1 cellular context compared by ENCODE assay signal in the genomic region with DNA sequence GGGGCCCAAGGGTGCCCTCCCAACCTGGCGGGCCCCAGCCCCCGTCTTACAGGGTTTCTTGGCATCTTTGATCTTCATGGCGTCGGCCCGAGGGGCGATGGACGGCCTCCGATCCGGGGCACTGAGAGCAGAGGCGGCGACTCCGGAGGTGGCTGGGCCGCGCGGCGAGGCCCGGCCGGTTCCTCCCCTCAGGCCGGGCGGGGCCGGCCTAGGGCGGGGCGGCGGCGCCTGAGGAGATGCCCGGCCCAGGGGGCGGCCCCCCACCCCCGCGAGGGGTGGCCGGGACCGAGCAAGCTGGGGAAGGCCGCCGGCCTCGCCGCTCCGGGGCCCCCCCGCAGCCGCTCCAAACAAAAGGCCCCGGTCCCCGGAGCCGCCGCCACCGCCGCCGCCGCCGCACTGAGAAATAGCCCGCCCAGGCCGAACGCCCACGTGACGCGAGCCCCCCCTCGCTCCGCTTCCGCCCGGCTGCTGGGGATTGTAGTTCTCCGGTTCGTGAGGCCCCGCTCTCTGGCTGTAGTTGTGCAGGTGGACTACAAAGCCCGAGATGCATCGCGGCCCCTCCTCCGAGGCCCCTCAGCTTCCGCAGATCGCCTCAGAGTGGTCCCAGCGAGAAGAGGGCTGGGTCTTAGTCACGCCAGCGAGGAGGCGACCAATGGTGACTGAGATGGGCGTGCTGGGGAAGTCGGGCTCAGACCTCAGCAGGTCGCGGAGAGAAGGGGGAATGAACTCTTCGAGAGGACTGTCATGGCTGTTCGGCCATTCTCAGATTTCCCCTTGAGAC.
TF ChIP-seq lines count a peak whose summit lies in the region.

TSS of gene PANK3 (minus strand) at position 163 of the 781 bp plus-strand sequence. CDS start at position 78, 85 bp downstream.

TF ChIP-seq in HepG2, 621 proteins besides CTCF, POLR2A, EP300 and RAD21 (continued from another document and continues in another):
- TF ChIP-seq HNRNPH1 (optimal IDR thresholded peaks at IDR 0.05; ENCODE audit: low read depth, low read length) (no peak), AKAP8 (CRISPR knock-in tag; IDR thresholded peaks at IDR 0.05) (no peak), ZNF577 (CRISPR knock-in tag; IDR thresholded peaks at IDR 0.05; ENCODE audit: borderline replicate concordance, low read depth) (no peak), SRSF1 (optimal IDR thresholded peaks at IDR 0.05; ENCODE audit: low read depth, low read length) (peak; percentile 29), TMF1 (CRISPR knock-in tag; IDR thresholded peaks at IDR 0.05; ENCODE audit: low read depth) (no peak), PBX2 (CRISPR knock-in tag; IDR thresholded peaks at IDR 0.05) (no peak), ZNF569 (CRISPR knock-in tag; IDR thresholded peaks at IDR 0.05; ENCODE audit: borderline replicate concordance) (no peak), ZNF317 (CRISPR knock-in tag; IDR thresholded peaks at IDR 0.05) (no peak; the same call in 1 of the 2 replicates), RERE (CRISPR knock-in tag; IDR thresholded peaks at IDR 0.05; ENCODE audit: low read depth) (peak; percentile 35; the same call in 1 of the 2 replicates), ELF3 (CRISPR knock-in tag; IDR thresholded peaks at IDR 0.05) (peak; percentile 59), NR3C1 (CRISPR knock-in tag; IDR thresholded peaks at IDR 0.05) (no peak), SUZ12 (IDR thresholded peaks at IDR 0.05; ENCODE audit: low read depth, low read length) (peak; percentile 83), TOPORS (CRISPR knock-in tag; IDR thresholded peaks at IDR 0.05) (peak; percentile 55; the same call in 1 of the 2 replicates), ISX (CRISPR knock-in tag; conservative IDR thresholded peaks at IDR 0.05) (peak; percentile 77; the same call in 1 of the 2 replicates), CREM (IDR thresholded peaks at IDR 0.05) (peak; percentile 96), CREM (CRISPR knock-in tag; IDR thresholded peaks at IDR 0.05) (no peak), ESRRA (CRISPR knock-in tag; IDR thresholded peaks at IDR 0.05; ENCODE audit: low read depth) (no peak), ZNF331 (CRISPR knock-in tag; IDR thresholded peaks at IDR 0.05) (peak; percentile 54), RFX1 (IDR thresholded peaks at IDR 0.05) (no peak), TIGD3 (CRISPR knock-in tag; IDR thresholded peaks at IDR 0.05; ENCODE audit: borderline replicate concordance) (no peak), ZBTB49 (CRISPR knock-in tag; IDR thresholded peaks at IDR 0.05; ENCODE audit: borderline replicate concordance) (no peak), RBFOX2 (IDR thresholded peaks at IDR 0.05; ENCODE audit: low read depth, low read length) (peak; percentile 87), ZFP41 (CRISPR knock-in tag; IDR thresholded peaks at IDR 0.05; ENCODE audit: borderline replicate concordance) (no peak), SIX4 (CRISPR knock-in tag; IDR thresholded peaks at IDR 0.05) (peak; percentile 69; the same call in 1 of the 2 replicates), ZFX (CRISPR knock-in tag; IDR thresholded peaks at IDR 0.05; ENCODE audit: low read depth) (peak; percentile 80), ZBTB14 (CRISPR knock-in tag; IDR thresholded peaks at IDR 0.05) (no peak), ZNF687 (CRISPR knock-in tag; IDR thresholded peaks at IDR 0.05) (peak; percentile 83), ZNF790 (CRISPR knock-in tag; IDR thresholded peaks at IDR 0.05; ENCODE audit: borderline replicate concordance) (no peak)
- TF ChIP-seq, protein P1, sequence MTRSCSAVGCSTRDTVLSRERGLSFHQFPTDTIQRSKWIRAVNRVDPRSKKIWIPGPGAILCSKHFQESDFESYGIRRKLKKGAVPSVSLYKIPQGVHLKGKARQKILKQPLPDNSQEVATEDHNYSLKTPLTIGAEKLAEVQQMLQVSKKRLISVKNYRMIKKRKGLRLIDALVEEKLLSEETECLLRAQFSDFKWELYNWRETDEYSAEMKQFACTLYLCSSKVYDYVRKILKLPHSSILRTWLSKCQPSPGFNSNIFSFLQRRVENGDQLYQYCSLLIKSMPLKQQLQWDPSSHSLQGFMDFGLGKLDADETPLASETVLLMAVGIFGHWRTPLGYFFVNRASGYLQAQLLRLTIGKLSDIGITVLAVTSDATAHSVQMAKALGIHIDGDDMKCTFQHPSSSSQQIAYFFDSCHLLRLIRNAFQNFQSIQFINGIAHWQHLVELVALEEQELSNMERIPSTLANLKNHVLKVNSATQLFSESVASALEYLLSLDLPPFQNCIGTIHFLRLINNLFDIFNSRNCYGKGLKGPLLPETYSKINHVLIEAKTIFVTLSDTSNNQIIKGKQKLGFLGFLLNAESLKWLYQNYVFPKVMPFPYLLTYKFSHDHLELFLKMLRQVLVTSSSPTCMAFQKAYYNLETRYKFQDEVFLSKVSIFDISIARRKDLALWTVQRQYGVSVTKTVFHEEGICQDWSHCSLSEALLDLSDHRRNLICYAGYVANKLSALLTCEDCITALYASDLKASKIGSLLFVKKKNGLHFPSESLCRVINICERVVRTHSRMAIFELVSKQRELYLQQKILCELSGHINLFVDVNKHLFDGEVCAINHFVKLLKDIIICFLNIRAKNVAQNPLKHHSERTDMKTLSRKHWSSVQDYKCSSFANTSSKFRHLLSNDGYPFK (CRISPR knock-in tag; IDR thresholded peaks at IDR 0.05; ENCODE audit: borderline replicate concordance), result peak; percentile 14; the same call in 1 of the 2 replicates
- TF ChIP-seq, protein P2, sequence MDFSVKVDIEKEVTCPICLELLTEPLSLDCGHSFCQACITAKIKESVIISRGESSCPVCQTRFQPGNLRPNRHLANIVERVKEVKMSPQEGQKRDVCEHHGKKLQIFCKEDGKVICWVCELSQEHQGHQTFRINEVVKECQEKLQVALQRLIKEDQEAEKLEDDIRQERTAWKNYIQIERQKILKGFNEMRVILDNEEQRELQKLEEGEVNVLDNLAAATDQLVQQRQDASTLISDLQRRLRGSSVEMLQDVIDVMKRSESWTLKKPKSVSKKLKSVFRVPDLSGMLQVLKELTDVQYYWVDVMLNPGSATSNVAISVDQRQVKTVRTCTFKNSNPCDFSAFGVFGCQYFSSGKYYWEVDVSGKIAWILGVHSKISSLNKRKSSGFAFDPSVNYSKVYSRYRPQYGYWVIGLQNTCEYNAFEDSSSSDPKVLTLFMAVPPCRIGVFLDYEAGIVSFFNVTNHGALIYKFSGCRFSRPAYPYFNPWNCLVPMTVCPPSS (IDR thresholded peaks at IDR 0.05), result no peak
- TF ChIP-seq, protein P3, sequence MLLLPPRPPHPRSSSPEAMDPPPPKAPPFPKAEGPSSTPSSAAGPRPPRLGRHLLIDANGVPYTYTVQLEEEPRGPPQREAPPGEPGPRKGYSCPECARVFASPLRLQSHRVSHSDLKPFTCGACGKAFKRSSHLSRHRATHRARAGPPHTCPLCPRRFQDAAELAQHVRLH (CRISPR knock-in tag; IDR thresholded peaks at IDR 0.05; ENCODE audit: borderline replicate concordance, low read depth), result peak; percentile 54; the same call in 1 of the 2 replicates
